Comparison of ENCODE assay signal across 8 cellular contexts in genomic region chr19:21082011-21082975, GRCh38. TPM values are rescaled to one million over a fixed set of nuclear protein-coding genes. Genes with fewer than 3 reads are reported as not detected.
DNase-seq lines count a peak whose midpoint lies in the region; ATAC-seq, FAIRE-seq and TF ChIP-seq lines count a peak whose summit lies in the region.

Gene ZNF714 (plus strand): TSS chr19:21082203. CDS start chr19:21098269, 16,066 bp downstream.

- TF ChIP-seq CTCF in GM13976 (IDR thresholded peaks at IDR 0.05; ENCODE audit: borderline replicate concordance, control extremely low read depth, extremely low read depth, insufficient read depth, missing control alignments) (no peak), MCF 10A (IDR thresholded peaks at IDR 0.05; ENCODE audit: unreplicated experiment) (no peak)

- peak; percentile 89 for DNase-seq in GM13976 (ENCODE audit: low spot score)
- peak; percentile 86 for DNase-seq in NCI-H2029 treated with DMSO at 0.1 percent for 48 hours (lab: John Stamatoyannopoulos, UW)
- DNase-seq in MCF 10A (ENCODE audit: unreplicated experiment), result peak; percentile 95
- no peak for DNase-seq in NK-92 (lab: John Stamatoyannopoulos, UW; ENCODE audit: unreplicated experiment)

- H3K27ac Mint-ChIP-seq in MCF 10A (ENCODE audit: low read depth, unreplicated experiment), result peak within 1 kb of the TSS; percentile 96

- H3K36me3 Mint-ChIP-seq in MCF 10A (ENCODE audit: insufficient read depth, unreplicated experiment), result peaks cover 27% of the 10 kb centered on the region

- H3K9me3 ChIP-seq in iPS-18c (ENCODE audit: control insufficient read depth, insufficient read depth, low read length), result no peaks in the 10 kb centered on the region

- peak within 1 kb of the TSS; percentile 96 for H3K4me3 ChIP-seq in iPS-18c (ENCODE audit: insufficient read depth, low read depth, low read length)
- peak within 1 kb of the TSS; percentile 48 to 67 (median 56) for H3K4me3 ChIP-seq in skin epidermis

- peak; percentile 96 for FAIRE-seq in TTC549 (lab: Jason Lieb, UNC)

- intact Hi-C loops in MCF 10A (cut with micrococcal nuclease), result loop anchor here (5.0 kb wide), 2 partner anchors 60 kb away; partner anchors contain the start of genes ZNF430 and ZNF431

- POLR2A ChIA-PET in MCF 10A (lab: Yijun Ruan, JAX), result interaction anchor here (0.6 to 3.7 kb wide), 6 partner anchors 16 to 517 kb away, joined by 3 to 24 read pairs (median 5); partner anchors contain the start of genes ZNF430, ZNF431 and ZNF737

- in situ Hi-C loops in GM13976 (cut with MboI; ENCODE audit: low sequenced_read_pairs, unreplicated experiment), result no loop called here

- CTCF ChIA-PET in MCF 10A (lab: Yijun Ruan, JAX), result interaction anchor here (0.7 kb wide), 1 partner anchor 76 kb away, joined by 3 read pairs; no protein-coding TSS in a partner anchor

- peak within 1 kb of the TSS; percentile 94 for H3K4me3 Mint-ChIP-seq in MCF 10A (ENCODE audit: unreplicated experiment)

- H3K27me3 Mint-ChIP-seq in MCF 10A (ENCODE audit: insufficient read depth, unreplicated experiment), result no peaks in the 10 kb centered on the region

- ATAC-seq in HG02884 (IDR thresholded peaks at IDR 0.05; ENCODE audit: unreplicated experiment), result peak; percentile 96

- peaks cover 8% of the 10 kb centered on the region for H3K4me1 Mint-ChIP-seq in MCF 10A (ENCODE audit: insufficient read depth, unreplicated experiment)

- H3K9me3 Mint-ChIP-seq in MCF 10A (ENCODE audit: unreplicated experiment), result no peaks in the 10 kb centered on the region

- no TSS peak for BruUV-seq in MCF 10A (replicated peaks; lab: Mats Ljungman, UMichigan)

- H3K27ac ChIP-seq in skin epidermis, result peak within 1 kb of the TSS in 16 of 21 experiments; percentile 43 to 79 (median 66)

RNA-seq across cellular contexts. Expression of gene ZNF714, which starts in this region (rescaled TPM):
- 10.0 and 11.0 TPM in 2 replicates for total RNA-seq in MCF 10A (2022)
